13 cellular contexts compared by ENCODE assay signal in the genomic region with DNA sequence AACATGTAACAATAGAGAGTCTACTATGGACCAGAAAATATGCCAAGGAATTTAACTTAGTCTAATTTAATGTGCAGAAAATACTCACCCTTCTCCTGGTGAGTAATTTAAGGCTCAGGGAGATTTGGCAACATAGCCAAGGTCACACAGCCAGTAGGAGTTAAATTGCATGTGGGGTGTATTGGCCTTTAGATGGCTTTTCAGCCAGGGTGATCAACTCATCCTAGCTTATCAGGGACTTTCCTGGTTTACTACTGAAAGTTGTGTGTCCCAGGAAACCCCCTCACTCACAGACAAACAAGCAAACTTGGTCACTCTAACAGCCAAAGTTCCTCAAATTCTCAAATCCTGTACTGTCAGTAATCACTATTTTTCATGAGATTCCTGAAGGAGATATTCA. TPM values are rescaled to one million over a fixed set of nuclear protein-coding genes. Genes with fewer than 3 reads are reported as not detected.
DNase-seq lines count a peak whose midpoint lies in the region; ATAC-seq and TF ChIP-seq lines count a peak whose summit lies in the region.
"Had no signal": no experiment of that assay in that cellular context is flagged by ENCODE, and none has a peak within 500 bp of the region (broad histone marks: within the 10 kb centered on the region; RNA-seq: fewer than 3 reads in every experiment).

No MANE protein-coding gene starts in this region.

- ATAC-seq in GM18907 (IDR thresholded peaks at IDR 0.05; ENCODE audit: unreplicated experiment) (peak; percentile 48), HG02884 (IDR thresholded peaks at IDR 0.05; ENCODE audit: unreplicated experiment) (peak; percentile 22)
- ATAC-seq: left lung had no signal

- intact Hi-C loops in adrenal gland (cut with DNase I): no loop called here

- H3K79me1 ChIP-seq in mesendoderm (ENCODE audit: low read length): no peaks in the 10 kb centered on the region

- H3K9ac ChIP-seq in mesendoderm (ENCODE audit: low read length): no peak overlapping the region

- no peak overlapping the region for H3K27ac ChIP-seq in adrenal gland
- H3K27ac ChIP-seq in mesendoderm (ENCODE audit: low read depth, low read length): no peak overlapping the region

- H2BK15ac ChIP-seq in mesendoderm (replicated peaks; ENCODE audit: low read depth): no peak overlapping the region

- no peak for TF ChIP-seq CTCF in adrenal gland (IDR thresholded peaks at IDR 0.05)

- H3K4me1 ChIP-seq in adrenal gland (replicated peaks in 1 of 2) (peaks cover 10 to 37% of the 10 kb centered on the region in 2 donors), mesendoderm (ENCODE audit: control insufficient read depth, low read depth, low read length) (peaks cover 6% of the 10 kb centered on the region)

- no peak overlapping the region for H2BK120ac ChIP-seq in mesendoderm (ENCODE audit: low read depth, low read length)

- peak overlapping the region; percentile 20 for H3K56ac ChIP-seq in mesendoderm (ENCODE audit: low read length)

- no peaks in the 10 kb centered on the region for H3K79me2 ChIP-seq in mesendoderm (ENCODE audit: control insufficient read depth, insufficient read depth, low read length)

- H2AK5ac ChIP-seq in mesendoderm (ENCODE audit: low read length): no peak overlapping the region

- H4K5ac ChIP-seq in mesendoderm (ENCODE audit: low read length): no peak overlapping the region

- no peak overlapping the region for H3K18ac ChIP-seq in mesendoderm (ENCODE audit: low read length)

- H4K8ac ChIP-seq in mesendoderm (ENCODE audit: low read depth, low read length): no peak overlapping the region

- H3K4me3 ChIP-seq in adrenal gland (no peak overlapping the region), mesendoderm (ENCODE audit: low read length) (no peak overlapping the region)
- H3K4me3 ChIP-seq: left lung had no signal

- no peak overlapping the region for H3K4me2 ChIP-seq in mesendoderm (ENCODE audit: low read length)

- H2BK5ac ChIP-seq in mesendoderm (ENCODE audit: low read length): no peak overlapping the region

- DNase-seq in adrenal gland: peak in 5 of 7 donors; percentile 25 to 62 (median 40)
- DNase-seq in mesendoderm: no peak
- DNase-seq in DMS53 (lab: John Stamatoyannopoulos, UW): no peak
- DNase-seq in NOMO-1 treated with DMSO at 0.1 percent for 48 hours (lab: John Stamatoyannopoulos, UW; ENCODE audit: unreplicated experiment): no peak
- no peak for DNase-seq in Ammon's horn (ENCODE audit: low spot score)
- no peak for DNase-seq in EL
- DNase-seq: activated B cell treated with CpG ODN at 0.5 μM for 24 hours, AML-193, left lung, NCI-H1105 treated with DMSO at 0.1 percent for 48 hours, T-helper 1 cell had no signal

- no peak overlapping the region for H3K23ac ChIP-seq in mesendoderm (ENCODE audit: low read length)

- TF ChIP-seq POLR2A in adrenal gland (IDR thresholded peaks at IDR 0.05): no peak

- no peaks in the 10 kb centered on the region for H3K27me3 ChIP-seq in adrenal gland
- no peaks in the 10 kb centered on the region for H3K27me3 ChIP-seq in mesendoderm (ENCODE audit: insufficient read depth, low read length, poor library complexity)
- H3K27me3 ChIP-seq: left lung had no signal

- H3K36me3 ChIP-seq in adrenal gland (replicated peaks in 1 of 2) (no peaks in the 10 kb centered on the region), mesendoderm (ENCODE audit: control insufficient read depth, insufficient read depth, low read length) (no peaks in the 10 kb centered on the region)
- H3K36me3 ChIP-seq: left lung had no signal

- no peaks in the 10 kb centered on the region for H3K9me3 ChIP-seq in adrenal gland (replicated peaks in 1 of 3)
- H3K9me3 ChIP-seq: left lung had no signal

- H3K4ac ChIP-seq in mesendoderm (ENCODE audit: low read depth, low read length): no peak overlapping the region

RNA-seq across cellular contexts. Expression of a gene that starts 2.6 kb away (rescaled TPM):
- total RNA-seq in adrenal gland: 10 to 100 TPM; 10.9 to 23.7 (median 19.3) TPM
- 10 to 100 TPM in 1 of 3 donors, 1 to 10 TPM in 2; 4.2 to 11.1 (median 6.2) TPM for polyA plus RNA-seq in adrenal gland
- 4.2 TPM for polyA plus RNA-seq in mesendoderm (2013, experiment 1 of 2)
- polyA plus RNA-seq in mesendoderm (2013, experiment 2 of 2): 3.7 TPM

Comparison
In these comparisons a context has a peak if more than half of its experiments do, and no peak if none do; other contexts are left out.
1. DNase-seq: peak in adrenal gland (5 of 7); none in mesendoderm (single experiment), DMS53 (single experiment), NOMO-1 treated with DMSO at 0.1 percent for 48 hours (single experiment), Ammon's horn (single experiment) and EL (single experiment).